ENCODE assay signal across 17 cellular contexts in the genomic region with DNA sequence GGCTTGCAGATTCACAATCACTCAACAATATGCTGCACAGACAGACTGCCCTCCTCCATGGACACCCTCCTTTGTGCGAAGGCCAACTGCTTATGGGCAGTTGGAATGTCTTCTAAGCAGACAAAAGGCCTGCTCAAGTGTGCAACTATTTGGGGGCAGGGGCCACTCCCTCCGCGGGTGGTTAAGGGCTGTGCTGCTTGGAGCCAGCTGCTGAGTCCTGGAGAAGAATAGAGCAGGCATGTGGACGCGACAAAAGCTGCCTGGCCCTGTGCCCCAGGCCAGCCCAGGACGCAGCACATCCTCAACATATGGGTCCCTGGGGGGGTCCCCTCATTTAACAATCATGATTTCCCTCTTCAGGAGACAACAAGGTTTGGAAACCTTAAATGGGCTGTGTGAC.
"Had no signal": no experiment of that assay in that cellular context is flagged by ENCODE, and none has a peak within 500 bp of the region (broad histone marks: within the 10 kb centered on the region; RNA-seq: fewer than 3 reads in every experiment).

No MANE protein-coding gene starts in this region.

- H3K4me1 ChIP-seq: prostate gland had no signal

- H3K36me3 ChIP-seq: colonic mucosa, gastroesophageal sphincter, prostate gland, right lobe of liver had no signal

- H3K27ac ChIP-seq: colonic mucosa, gastroesophageal sphincter, prostate gland, right lobe of liver, VCaP had no signal

- FAIRE-seq: astrocyte had no signal

- DNase-seq: activated CD8-positive, alpha-beta T cell treated with anti-CD3 and anti-CD28 coated beads, Interleukin-2, amount 10 ng/mL, durations not matched to agents 7 days and 5 days; activated naive CD4-positive, alpha-beta T cell; colonic mucosa; effector memory CD8-positive, alpha-beta T cell; kidney glomerular epithelial cell; mesendoderm; occipital lobe; right lobe of liver; stimulated activated CD4-positive, alpha-beta T cell treated with anti-CD3 and anti-CD28 coated beads, Interleukin-2, amount 100 ng/mL, for 24 hours; stimulated activated naive CD4-positive, alpha-beta T cell; substantia nigra; T-cell had no signal

- H3K9me3 Mint-ChIP-seq: activated T-helper 1 cell treated with anti-CD3 and anti-CD28 coated beads, Interleukin-12 subunit alpha, Interleukin-12 subunit beta, Interleukin-2, Interleukin-4 antibody, amounts not matched to agents 30 ng/mL and 10 ng/mL and 1 ng/mL, durations not matched to agents 14 hours and 24 hours and 36 hours; effector memory CD8-positive, alpha-beta T cell; T-cell had no signal

- H3K36me3 Mint-ChIP-seq: T-cell had no signal

- H3K4me3 ChIP-seq: colonic mucosa, gastroesophageal sphincter, prostate gland, right lobe of liver had no signal

- H3K4me3 Mint-ChIP-seq: activated CD8-positive, alpha-beta T cell treated with anti-CD3 and anti-CD28 coated beads, Interleukin-2, amount 10 ng/mL, durations not matched to agents 7 days and 5 days; activated T-helper 1 cell treated with anti-CD3 and anti-CD28 coated beads, Interleukin-12 subunit alpha, Interleukin-12 subunit beta, Interleukin-2, Interleukin-4 antibody, amounts not matched to agents 30 ng/mL and 10 ng/mL and 1 ng/mL, durations not matched to agents 14 hours and 24 hours and 36 hours had no signal

- ATAC-seq: activated CD8-positive, alpha-beta T cell treated with anti-CD3 and anti-CD28 coated beads, Interleukin-2, amount 10 ng/mL, durations not matched to agents 7 days and 5 days; effector memory CD8-positive, alpha-beta T cell; gastroesophageal sphincter; right lobe of liver; T-cell had no signal

- H3K27ac Mint-ChIP-seq: activated CD8-positive, alpha-beta T cell treated with anti-CD3 and anti-CD28 coated beads, Interleukin-2, amount 10 ng/mL, durations not matched to agents 7 days and 5 days; activated T-helper 1 cell treated with anti-CD3 and anti-CD28 coated beads, Interleukin-12 subunit alpha, Interleukin-12 subunit beta, Interleukin-2, Interleukin-4 antibody, amounts not matched to agents 30 ng/mL and 10 ng/mL and 1 ng/mL, durations not matched to agents 14 hours and 24 hours and 36 hours; effector memory CD8-positive, alpha-beta T cell; T-cell had no signal

- H3K9me3 ChIP-seq: colonic mucosa, gastroesophageal sphincter, prostate gland, right lobe of liver had no signal
